ENCODE assay signal across 1 cellular context in genomic region chr2:28355521-28356094, GRCh38.
A peak's percentile ranks its signal among the peaks of the same experiment; 100 is the strongest.
TF ChIP-seq lines count a peak whose summit lies in the region.

No MANE protein-coding gene starts in this region.

TF ChIP-seq in SK-N-SH treated with all-trans-retinoic acid at 6 μM for 48 hours, 23 proteins besides CTCF, POLR2A, EP300 and RAD21 (continued from another document):
- TF ChIP-seq ZFP3 (CRISPR knock-in tag; IDR thresholded peaks at IDR 0.05) (peak; percentile 33; the same call in 1 of the 2 replicates), ISL1 (CRISPR knock-in tag; IDR thresholded peaks at IDR 0.05) (no peak), PPARA (CRISPR knock-in tag; IDR thresholded peaks at IDR 0.05; ENCODE audit: borderline replicate concordance) (peak; percentile 6; the same call in 1 of the 2 replicates), BACH2 (CRISPR knock-in tag; IDR thresholded peaks at IDR 0.05; ENCODE audit: borderline replicate concordance) (no peak; the same call in 1 of the 2 replicates)
